11 cellular contexts compared by ENCODE assay signal in genomic region chr11:119319136-119319701, GRCh38. TPM values are rescaled to one million over a fixed set of nuclear protein-coding genes. Genes with fewer than 3 reads are reported as not detected.
DNase-seq lines count a peak whose midpoint lies in the region; ATAC-seq and TF ChIP-seq lines count a peak whose summit lies in the region.
"Had no signal": no experiment of that assay in that cellular context is flagged by ENCODE, and none has a peak within 500 bp of the region (broad histone marks: within the 10 kb centered on the region; RNA-seq: fewer than 3 reads in every experiment).

No MANE protein-coding gene starts in this region.

- peaks cover 43% of the 10 kb centered on the region for H3K27me3 Mint-ChIP-seq in WTC11 (ENCODE audit: low read depth)
- peaks cover under 1 to 15% (median 4%) of the 10 kb centered on the region in 3 donors for H3K27me3 Mint-ChIP-seq in immature natural killer cell (ENCODE audit: low read depth in 3 of 3)

- no peak overlapping the region for H3K9ac ChIP-seq in SK-N-SH

- H3K9me3 ChIP-seq in SK-N-SH: no peaks in the 10 kb centered on the region

- H3K79me2 ChIP-seq in SK-N-SH (ENCODE audit: insufficient read depth): no peaks in the 10 kb centered on the region

- no peak overlapping the region for H3K4me2 ChIP-seq in SK-N-SH

- no peaks in the 10 kb centered on the region for H3K9me3 Mint-ChIP-seq in WTC11
- no peaks in the 10 kb centered on the region for H3K9me3 Mint-ChIP-seq in immature natural killer cell

- H3K36me3 Mint-ChIP-seq in WTC11 (peaks cover 3% of the 10 kb centered on the region; the same call in 1 of the 2 replicates), immature natural killer cell (no peaks in the 10 kb centered on the region)

- peaks cover 12 to 34% of the 10 kb centered on the region in 2 experiments; a peak in 2 of 4 replicates for H3K4me1 ChIP-seq in SK-N-SH (ENCODE audit: control insufficient read depth in 1 of 2, insufficient read depth in 2 of 2, low read depth in 1 of 2, low read length in 1 of 2)

- H3K4me1 Mint-ChIP-seq in WTC11: peaks cover 54% of the 10 kb centered on the region
- H3K4me1 Mint-ChIP-seq in immature natural killer cell: peaks cover 7 to 25% of the 10 kb centered on the region in 2 donors

- TF ChIP-seq RAD21 in SK-N-SH (IDR thresholded peaks at IDR 0.05; ENCODE audit: low read length): no peak

- TF ChIP-seq CTCF in SK-N-SH (IDR thresholded peaks at IDR 0.05): no peak
- TF ChIP-seq CTCF in WTC11 (IDR thresholded peaks at IDR 0.05): no peak

- H3K27me3 ChIP-seq in SK-N-SH (ENCODE audit: insufficient read depth): no peaks in the 10 kb centered on the region

- peak overlapping the region; percentile 83 for H3K27ac Mint-ChIP-seq in WTC11
- peak overlapping the region in 2 of 6 donors; percentile 28 to 69 for H3K27ac Mint-ChIP-seq in immature natural killer cell

- no peak for TF ChIP-seq EP300 in SK-N-SH (IDR thresholded peaks at IDR 0.05; ENCODE audit: borderline replicate concordance in 1 of 2, low read depth in 1 of 2, low read length in 1 of 2)

- peak overlapping the region; percentile 62; the same call in 1 of the 2 replicates for H2AFZ ChIP-seq in SK-N-SH (ENCODE audit: low read depth)

- H3K27ac ChIP-seq in SK-N-SH (ENCODE audit: low read depth in 2 of 2, low read length in 1 of 2): no peak overlapping the region

- POLR2A ChIA-PET in SK-N-SH (lab: Yijun Ruan, JAX) (no interaction called here), WTC11 (lab: Charles Lee) (interaction anchor here (1.0 to 4.7 kb wide), 2 partner anchors 15 to 19 kb away, joined by 5 to 35 read pairs; partner anchors contain the start of gene RNF26)

- WGBS in SK-N-SH (ENCODE audit: low lambda C conversion rate): 94% methylated on average over 8 of the region's 8 CpGs

- no peaks in the 10 kb centered on the region for H3K9me2 ChIP-seq in SK-N-SH

- H4K20me1 ChIP-seq in SK-N-SH (ENCODE audit: insufficient read depth): no peaks in the 10 kb centered on the region

- no peak for DNase-seq in SK-N-SH
- DNase-seq in WTC11 (ENCODE audit: low spot score): no peak
- no peak for DNase-seq in immature natural killer cell
- DNase-seq in stimulated activated naive CD8-positive, alpha-beta T cell treated with anti-CD3 and anti-CD28 coated beads, Interleukin-15, Interleukin-2, amounts not matched to agents 100 U/mL and 50 U/mL, for 24 hours: peak; percentile 3
- DNase-seq in HT-29 (ENCODE audit: low spot score): no peak
- DNase-seq in NCI-H2196 (lab: John Stamatoyannopoulos, UW; ENCODE audit: unreplicated experiment): no peak
- DNase-seq: NCI-H1105; stimulated activated CD4-positive, alpha-beta T cell treated with anti-CD3 and anti-CD28 coated beads, Interleukin-4, amount 100 ng/mL, for 24 hours had no signal

- H3F3A ChIP-seq in SK-N-SH (replicated peaks; ENCODE audit: insufficient read depth): peaks cover 4% of the 10 kb centered on the region

- no peak for ATAC-seq in SK-N-SH treated with all-trans-retinoic acid at 6 μM for 48 hours
- ATAC-seq in WTC11: no peak
- no peak for ATAC-seq in stimulated activated naive CD8-positive, alpha-beta T cell treated with anti-CD3 and anti-CD28 coated beads, Interleukin-15, Interleukin-2, amounts not matched to agents 100 U/mL and 50 U/mL, for 24 hours
- no peak for ATAC-seq in GM18907 (IDR thresholded peaks at IDR 0.05; ENCODE audit: unreplicated experiment)

- H3K4me3 Mint-ChIP-seq in WTC11 (peak overlapping the region; percentile 51), immature natural killer cell (peak overlapping the region; percentile 25 to 79 (median 49))

- H3K36me3 ChIP-seq in SK-N-SH (replicated peaks in 1 of 2; ENCODE audit: control insufficient read depth in 1 of 2, insufficient read depth in 2 of 2, low read length in 1 of 2): no peaks in the 10 kb centered on the region

- CTCF ChIA-PET in SK-N-SH (lab: Yijun Ruan, JAX) (interaction anchor here (0.8 to 4.6 kb wide), 6 partner anchors 19 to 184 kb away, joined by 3 to 18 read pairs (median 4); partner anchors contain the start of gene CBL), WTC11 (lab: Charles Lee) (interaction anchor here (0.5 to 13.7 kb wide), 11 partner anchors 15 to 174 kb away, joined by 3 to 387 read pairs (median 7); partner anchors contain the start of genes C1QTNF5, CBL and RNF26)

- no peak overlapping the region for H3K4me3 ChIP-seq in SK-N-SH (ENCODE audit: low read depth in 2 of 2, low read length in 1 of 2)

TF ChIP-seq in SK-N-SH, 30 proteins besides CTCF, POLR2A, EP300 and RAD21:
- TF ChIP-seq SMC3 (IDR thresholded peaks at IDR 0.05; ENCODE audit: low read depth, low read length): no peak
- TF ChIP-seq RCOR1 (IDR thresholded peaks at IDR 0.05; ENCODE audit: low read length): no peak

TF ChIP-seq in SK-N-SH treated with all-trans-retinoic acid at 6 μM for 48 hours, 23 proteins besides CTCF, POLR2A, EP300 and RAD21 (continues in another document):
- TF ChIP-seq POU6F1 (CRISPR knock-in tag; IDR thresholded peaks at IDR 0.05; ENCODE audit: borderline replicate concordance, low read depth): no peak

TF ChIP-seq in WTC11, 78 proteins besides CTCF, POLR2A, EP300 and RAD21 (continues in another document):
- no peak for TF ChIP-seq ATF2 (CRISPR knock-in tag; IDR thresholded peaks at IDR 0.05; ENCODE audit: borderline replicate concordance, low read depth)
- no peak for TF ChIP-seq ERG (CRISPR knock-in tag; IDR thresholded peaks at IDR 0.05)
- no peak for TF ChIP-seq GRHL2 (CRISPR knock-in tag; IDR thresholded peaks at IDR 0.05; ENCODE audit: insufficient replicate concordance, severe bottlenecking)
- no peak for TF ChIP-seq IRF2 (CRISPR knock-in tag; IDR thresholded peaks at IDR 0.05; ENCODE audit: borderline replicate concordance, low read depth)
- TF ChIP-seq OVOL2 (CRISPR knock-in tag; IDR thresholded peaks at IDR 0.05; ENCODE audit: borderline replicate concordance): no peak
- no peak for TF ChIP-seq NFYB (CRISPR knock-in tag; conservative IDR thresholded peaks at IDR 0.05; ENCODE audit: low read depth)
- no peak for TF ChIP-seq NR1H2 (CRISPR knock-in tag; IDR thresholded peaks at IDR 0.05)
- no peak for TF ChIP-seq TEAD1 (CRISPR knock-in tag; IDR thresholded peaks at IDR 0.05)
- TF ChIP-seq ZNF219 (CRISPR knock-in tag; IDR thresholded peaks at IDR 0.05; ENCODE audit: borderline replicate concordance): no peak
- TF ChIP-seq USF1 (CRISPR knock-in tag; IDR thresholded peaks at IDR 0.05): no peak

RNA-seq across cellular contexts. Expression of gene MCAM, which starts 2.3 kb away (rescaled TPM):
- 22.8 and 28.4 TPM in 2 replicates for polyA plus RNA-seq in SK-N-SH (2012; rRNA removed)
- 10.9 and 18.9 TPM in 2 replicates for polyA plus RNA-seq in SK-N-SH (2012; cell fraction: cytosol; rRNA removed)
- polyA plus RNA-seq in SK-N-SH (2012; cell fraction: nucleus; rRNA removed): 16.4 and 31.7 TPM in 2 replicates
- total RNA-seq in WTC11 (2021): 20.7 to 26.4 TPM (median 22.1 TPM) in 3 replicates
- polyA plus RNA-seq in immature natural killer cell: not detected
- total RNA-seq in HT-29 (2014; rRNA removed; shearing (Covaris generic)): 6.4 and 9.9 TPM in 2 replicates

RNA-seq across cellular contexts. Expression of gene RNF26, which starts 15.1 kb away (rescaled TPM):
- 26.6 and 31.9 TPM in 2 replicates for polyA plus RNA-seq in SK-N-SH (2012; rRNA removed)
- polyA plus RNA-seq in SK-N-SH (2012; cell fraction: cytosol; rRNA removed): 14.5 and 21.8 TPM in 2 replicates
- 10.4 and 12.2 TPM in 2 replicates for polyA plus RNA-seq in SK-N-SH (2012; cell fraction: nucleus; rRNA removed)
- 90.0 to 91.1 TPM (median 90.6 TPM) in 3 replicates for total RNA-seq in WTC11 (2021)
- polyA plus RNA-seq in immature natural killer cell: 10 to 100 TPM; 21.9 to 42.2 (median 33.5) TPM
- total RNA-seq in HT-29 (2014; rRNA removed; shearing (Covaris generic)): 13.3 and 14.8 TPM in 2 replicates

RNA-seq across cellular contexts. Expression of gene C1QTNF5, which starts 21.5 kb away (rescaled TPM):
- polyA plus RNA-seq in SK-N-SH (2012; rRNA removed) (0.71 and 0.76 TPM in 2 replicates), immature natural killer cell (not detected)
- 0.53 and 0.84 TPM in 2 replicates for polyA plus RNA-seq in SK-N-SH (2012; cell fraction: cytosol; rRNA removed)
- 1.2 and 1.4 TPM in 2 replicates for polyA plus RNA-seq in SK-N-SH (2012; cell fraction: nucleus; rRNA removed)
- 2.0 to 3.0 TPM (median 2.2 TPM) in 3 replicates for total RNA-seq in WTC11 (2021)
- total RNA-seq in HT-29 (2014; rRNA removed; shearing (Covaris generic)): 0.47 and 0.56 TPM in 2 replicates
- total RNA-seq: A172 had no signal

RNA-seq across cellular contexts. Expression of gene MFRP, which starts 27.3 kb away (rescaled TPM):
- not detected in 2 replicates for polyA plus RNA-seq in SK-N-SH (2012; rRNA removed)
- not detected in 2 replicates for polyA plus RNA-seq in SK-N-SH (2012; cell fraction: cytosol; rRNA removed)
- polyA plus RNA-seq in SK-N-SH (2012; cell fraction: nucleus; rRNA removed): not detected in 2 replicates
- total RNA-seq in WTC11 (2021): not detected in 3 replicates
- not detected for polyA plus RNA-seq in immature natural killer cell
- not detected in 2 replicates for total RNA-seq in HT-29 (2014; rRNA removed; shearing (Covaris generic))
- total RNA-seq: A172 had no signal
